20 cellular contexts compared by ENCODE assay signal in genomic region chr9:135865531-135865930, GRCh38.
"Had no signal": no experiment of that assay in that cellular context is flagged by ENCODE, and none has a peak within 500 bp of the region (broad histone marks: within the 10 kb centered on the region; RNA-seq: fewer than 3 reads in every experiment).

No MANE protein-coding gene starts in this region.

- H3K27ac Mint-ChIP-seq: activated naive CD8-positive, alpha-beta T cell treated with anti-CD3 and anti-CD28 coated beads for 36 hours; activated T-helper 1 cell treated with anti-CD3 and anti-CD28 coated beads, Interleukin-12 subunit alpha, Interleukin-12 subunit beta, Interleukin-2, Interleukin-4 antibody, amounts not matched to agents 30 ng/mL and 10 ng/mL and 1 ng/mL, durations not matched to agents 14 hours and 24 hours and 36 hours; stimulated activated memory B cell treated with anti-CD40 and anti-IgM and Interleukin-4, amounts not matched to agents 10 μg/mL and 1 μg/mL and 100 μg/mL, for 72 hours; type B pancreatic cell had no signal

- H3K4me3 ChIP-seq: body of pancreas, left lung, ovary, spleen, testis had no signal

- H3K36me3 ChIP-seq: ovary had no signal

- H3K4me1 ChIP-seq: body of pancreas, testis had no signal

- DNase-seq: activated CD4-positive, alpha-beta T cell treated with anti-CD3 and anti-CD28 coated beads, Interleukin-2, amount 50 U/mL, for 4 hours; activated naive CD8-positive, alpha-beta T cell treated with anti-CD3 and anti-CD28 coated beads for 36 hours; amygdala; body of pancreas; dermis blood vessel endothelial cell; effector memory CD4-positive, alpha-beta T cell; foreskin melanocyte; glutamatergic neuron; hypothalamus; kidney; left lung; ovary; spleen; stimulated activated CD4-positive, alpha-beta T cell treated with anti-CD3 and anti-CD28 coated beads, Interleukin-4, amount 100 ng/mL, for 4 hours; testis; WERI-Rb-1 had no signal

- ATAC-seq: body of pancreas; left lung; sciatic nerve; stimulated activated memory B cell treated with anti-CD40 and anti-IgM and Interleukin-4, amounts not matched to agents 10 μg/mL and 1 μg/mL and 100 μg/mL, for 72 hours had no signal

- H3K9me3 Mint-ChIP-seq: activated naive CD8-positive, alpha-beta T cell treated with anti-CD3 and anti-CD28 coated beads for 36 hours; activated T-helper 1 cell treated with anti-CD3 and anti-CD28 coated beads, Interleukin-12 subunit alpha, Interleukin-12 subunit beta, Interleukin-2, Interleukin-4 antibody, amounts not matched to agents 30 ng/mL and 10 ng/mL and 1 ng/mL, durations not matched to agents 14 hours and 24 hours and 36 hours; stimulated activated memory B cell treated with anti-CD40 and anti-IgM and Interleukin-4, amounts not matched to agents 10 μg/mL and 1 μg/mL and 100 μg/mL, for 72 hours; type B pancreatic cell had no signal

- H3K4me3 Mint-ChIP-seq: activated naive CD8-positive, alpha-beta T cell treated with anti-CD3 and anti-CD28 coated beads for 36 hours; activated T-helper 1 cell treated with anti-CD3 and anti-CD28 coated beads, Interleukin-12 subunit alpha, Interleukin-12 subunit beta, Interleukin-2, Interleukin-4 antibody, amounts not matched to agents 30 ng/mL and 10 ng/mL and 1 ng/mL, durations not matched to agents 14 hours and 24 hours and 36 hours; stimulated activated memory B cell treated with anti-CD40 and anti-IgM and Interleukin-4, amounts not matched to agents 10 μg/mL and 1 μg/mL and 100 μg/mL, for 72 hours; type B pancreatic cell had no signal

- H3K27me3 ChIP-seq: body of pancreas, left lung, ovary, spleen, testis had no signal

- H3K27me3 Mint-ChIP-seq: activated naive CD8-positive, alpha-beta T cell treated with anti-CD3 and anti-CD28 coated beads for 36 hours; stimulated activated memory B cell treated with anti-CD40 and anti-IgM and Interleukin-4, amounts not matched to agents 10 μg/mL and 1 μg/mL and 100 μg/mL, for 72 hours; type B pancreatic cell had no signal

- H3K9me3 ChIP-seq: body of pancreas, left lung, ovary, spleen, testis had no signal

- H3K27ac ChIP-seq: body of pancreas, left lung, ovary, spleen, testis, WERI-Rb-1 had no signal
